18 cellular contexts compared by ENCODE assay signal in the genomic region with DNA sequence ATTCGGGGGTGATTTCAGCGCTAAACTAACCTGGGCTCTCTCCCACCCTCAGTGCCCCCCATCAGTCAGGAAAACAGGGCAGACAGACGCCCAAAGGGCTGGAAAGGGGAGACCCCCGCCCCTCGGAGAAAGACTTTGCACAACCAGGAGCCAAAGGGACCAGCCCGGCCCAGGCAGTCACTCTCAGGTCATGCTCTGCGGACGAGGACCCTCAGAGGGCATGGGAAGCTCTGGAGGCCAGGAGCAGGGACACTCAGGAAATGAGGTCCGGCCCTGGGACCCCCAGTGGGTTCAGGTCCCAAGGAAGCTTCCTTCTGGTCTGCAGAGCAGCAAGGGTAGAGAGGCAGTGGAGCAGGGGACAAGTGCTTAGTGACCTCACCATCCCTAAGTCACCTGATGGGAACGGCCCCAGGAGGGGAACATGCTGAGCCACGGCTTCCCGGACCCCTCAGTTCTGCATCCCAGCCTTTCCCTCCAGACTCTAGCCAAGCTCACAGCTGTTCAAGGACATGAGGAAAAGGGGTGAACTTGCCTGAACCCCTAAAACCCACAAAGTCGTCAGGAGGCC.
DNase-seq lines count a peak whose midpoint lies in the region; ATAC-seq and TF ChIP-seq lines count a peak whose summit lies in the region.
"Had no signal": no experiment of that assay in that cellular context is flagged by ENCODE, and none has a peak within 500 bp of the region (broad histone marks: within the 10 kb centered on the region; RNA-seq: fewer than 3 reads in every experiment).

No MANE protein-coding gene starts in this region.

- no peak for TF ChIP-seq EP300 in sigmoid colon (IDR thresholded peaks at IDR 0.05)

- H3K36me3 ChIP-seq in left ventricle myocardium inferior (no peaks in the 10 kb centered on the region), neuronal stem cell (replicated peaks in 1 of 2; ENCODE audit: control insufficient read depth in 2 of 2, insufficient read depth in 2 of 2, low read length in 2 of 2) (no peaks in the 10 kb centered on the region), sigmoid colon (no peaks in the 10 kb centered on the region), lower lobe of right lung (no peaks in the 10 kb centered on the region)
- H3K36me3 ChIP-seq: BLaER1 treated with 17β-estradiol and CSF1 and Interleukin-3, amounts not matched to agents 10 nM and 100 nM had no signal

- no peak overlapping the region for H4K8ac ChIP-seq in neuronal stem cell (ENCODE audit: low read depth, low read length)

- H3K4me1 ChIP-seq in left ventricle myocardium inferior (no peaks in the 10 kb centered on the region), neuronal stem cell (ENCODE audit: control insufficient read depth in 2 of 2, insufficient read depth in 1 of 2, low read depth in 1 of 2, low read length in 2 of 2) (no peaks in the 10 kb centered on the region), sigmoid colon (peaks cover 0 to 22% (median 20%) of the 10 kb centered on the region in 4 donors), lower lobe of right lung (no peaks in the 10 kb centered on the region)
- H3K4me1 ChIP-seq: A549 had no signal

- H3K4me3 ChIP-seq in left ventricle myocardium inferior = no peak overlapping the region
- H3K4me3 ChIP-seq in neuronal stem cell (ENCODE audit: low read length in 2 of 2) = no peak overlapping the region
- no peak overlapping the region for H3K4me3 ChIP-seq in sigmoid colon
- no peak overlapping the region for H3K4me3 ChIP-seq in lower lobe of right lung
- H3K4me3 ChIP-seq: A549; BLaER1 treated with 17β-estradiol and CSF1 and Interleukin-3, amounts not matched to agents 10 nM and 100 nM had no signal

- no peak overlapping the region for H3K14ac ChIP-seq in neuronal stem cell (ENCODE audit: low read length)

- intact Hi-C loops in left cardiac atrium (cut with DNase I) = no loop called here
- intact Hi-C loops in left ventricle myocardium inferior (cut with micrococcal nuclease) = no loop called here
- intact Hi-C loops in sigmoid colon (cut with DNase I) = no loop called here
- intact Hi-C loops in lower lobe of right lung (cut with DNase I) = no loop called here

- peak overlapping the region; percentile 85 for H3K18ac ChIP-seq in neuronal stem cell (ENCODE audit: low read length)

- H2BK5ac ChIP-seq in neuronal stem cell (ENCODE audit: low read length) = no peak overlapping the region

- H2AFZ ChIP-seq in neuronal stem cell (ENCODE audit: low read length) = no peak overlapping the region

- peak overlapping the region; percentile 37 for H2BK120ac ChIP-seq in neuronal stem cell (ENCODE audit: low read depth, low read length)

- no peak overlapping the region for H4K91ac ChIP-seq in neuronal stem cell (ENCODE audit: low read depth, low read length, poor library complexity)

- H3K4ac ChIP-seq in neuronal stem cell (ENCODE audit: low read length) = no peak overlapping the region

- H3K9ac ChIP-seq in neuronal stem cell (ENCODE audit: low read depth, low read length, poor library complexity) = peak overlapping the region; percentile 36
- H3K9ac ChIP-seq: BLaER1 treated with 17β-estradiol and CSF1 and Interleukin-3, amounts not matched to agents 10 nM and 100 nM had no signal

- H3K9me3 ChIP-seq in left ventricle myocardium inferior (replicated peaks) = peaks cover 15% of the 10 kb centered on the region
- H3K9me3 ChIP-seq in neuronal stem cell (replicated peaks in 1 of 2; ENCODE audit: control insufficient read depth in 2 of 2, insufficient read depth in 1 of 2, low read depth in 1 of 2, low read length in 2 of 2) = peaks cover 2 to 10% of the 10 kb centered on the region in 2 donors
- H3K9me3 ChIP-seq in sigmoid colon = peaks cover 0 to 6% (median 0%) of the 10 kb centered on the region in 4 donors
- peaks cover 10% of the 10 kb centered on the region for H3K9me3 ChIP-seq in lower lobe of right lung

- H3K27me3 ChIP-seq in left ventricle myocardium inferior (ENCODE audit: low read depth) (peaks cover 5% of the 10 kb centered on the region), neuronal stem cell (ENCODE audit: control insufficient read depth in 3 of 3, insufficient read depth in 3 of 3, low read depth in 1 of 3, low read length in 3 of 3) (no peaks in the 10 kb centered on the region), sigmoid colon (no peaks in the 10 kb centered on the region), lower lobe of right lung (ENCODE audit: low read depth) (no peaks in the 10 kb centered on the region)
- H3K27me3 ChIP-seq: BLaER1 treated with 17β-estradiol and CSF1 and Interleukin-3, amounts not matched to agents 10 nM and 100 nM had no signal

- H3K23ac ChIP-seq in neuronal stem cell (ENCODE audit: low read depth, low read length, poor library complexity) = no peak overlapping the region

- WGBS in neuronal stem cell (ENCODE audit: extremely low coverage in 2 of 2, insufficient read length in 2 of 2, insufficient replicate concordance in 1 of 2), 2 donors = no CpG with 5 or more reads among the region's 13 CpGs
- WGBS in sigmoid colon, 2 donors = 73 to 85% methylated on average over 13 of the region's 13 CpGs

- TF ChIP-seq CTCF in left ventricle myocardium inferior (IDR thresholded peaks at IDR 0.05; ENCODE audit: borderline replicate concordance) (no peak), sigmoid colon (IDR thresholded peaks at IDR 0.05) (no peak), lower lobe of right lung (IDR thresholded peaks at IDR 0.05) (no peak)

- no peak overlapping the region for H2BK12ac ChIP-seq in neuronal stem cell (ENCODE audit: low read length)

- no peak overlapping the region for H3K27ac ChIP-seq in left ventricle myocardium inferior (replicated peaks)
- no peak overlapping the region for H3K27ac ChIP-seq in neuronal stem cell (replicated peaks; ENCODE audit: low read length)
- no peak overlapping the region for H3K27ac ChIP-seq in sigmoid colon
- H3K27ac ChIP-seq in lower lobe of right lung = no peak overlapping the region
- H3K27ac ChIP-seq: 22Rv1; A549; BLaER1 treated with 17β-estradiol and CSF1 and Interleukin-3, amounts not matched to agents 10 nM and 100 nM had no signal

- H2BK15ac ChIP-seq in neuronal stem cell (ENCODE audit: low read length) = peak overlapping the region; percentile 82

- no peaks in the 10 kb centered on the region for H3K79me1 ChIP-seq in neuronal stem cell (ENCODE audit: low read depth, low read length)

- ATAC-seq in left cardiac atrium (no peak), lower lobe of right lung (no peak)
- ATAC-seq: A549; CD8-positive, alpha-beta T cell; HepG2 had no signal

- peak overlapping the region; percentile 76 for H2AK5ac ChIP-seq in neuronal stem cell (ENCODE audit: low read depth, low read length)

- no peak overlapping the region for H3K4me2 ChIP-seq in neuronal stem cell (ENCODE audit: insufficient read depth, low read length, poor library complexity, severe bottlenecking)
- H3K4me2 ChIP-seq: A549 had no signal

- peak; percentile 13 for DNase-seq in left cardiac atrium
- no peak for DNase-seq in left ventricle myocardium inferior
- DNase-seq in neuronal stem cell (ENCODE audit: low spot score) = no peak
- DNase-seq in sigmoid colon = peak; percentile 53
- DNase-seq in NCI-H2107 (lab: John Stamatoyannopoulos, UW) = no peak
- no peak for DNase-seq in SIG-M5 treated with dmso at 0.1 percent for 504 hours (lab: John Stamatoyannopoulos, UW; ENCODE audit: unreplicated experiment)
- DNase-seq in lower lobe of right lung = no peak
- DNase-seq: AML-193; Calu3; CD8-positive, alpha-beta T cell; DMS79 treated with DMSO at 0.1 percent for 48 hours; GF-D8; GOT3; H9 had no signal

- no peak for TF ChIP-seq POLR2A in sigmoid colon (IDR thresholded peaks at IDR 0.05)

Comparison
In these comparisons a context has a peak if more than half of its experiments do, and no peak if none do; other contexts are left out.
1. DNase-seq: peak in left cardiac atrium (single experiment) and sigmoid colon (single experiment); none in left ventricle myocardium inferior (single experiment), neuronal stem cell (single experiment), NCI-H2107 (single experiment), SIG-M5 treated with dmso at 0.1 percent for 504 hours (single experiment) and lower lobe of right lung (single experiment).